In genomic region chr3:150729682-150730360, GRCh38 we compare ENCODE assay signal across 1 cellular context.
TF ChIP-seq lines count a peak whose summit lies in the region.

No MANE protein-coding gene starts in this region.

TF ChIP-seq in K562, 482 proteins besides CTCF, POLR2A, EP300 and RAD21 (continued from another document and continues in another):
- TF ChIP-seq ZNF655 (CRISPR knock-in tag; IDR thresholded peaks at IDR 0.05): no peak
- TF ChIP-seq MTA2 (IDR thresholded peaks at IDR 0.05; ENCODE audit: low read depth): peak; percentile 91
- no peak for TF ChIP-seq ETV1 (tag; conservative IDR thresholded peaks at IDR 0.05; ENCODE audit: low read depth)
- TF ChIP-seq ZNF764 (CRISPR knock-in tag; IDR thresholded peaks at IDR 0.05; ENCODE audit: low read depth): no peak
- no peak for TF ChIP-seq RBFOX2 (IDR thresholded peaks at IDR 0.05; ENCODE audit: low read depth, low read length)
- TF ChIP-seq TARDBP (IDR thresholded peaks at IDR 0.05): no peak
- TF ChIP-seq ZBTB43 (CRISPR knock-in tag; IDR thresholded peaks at IDR 0.05): no peak
- peak; percentile 95 for TF ChIP-seq DPF2 (IDR thresholded peaks at IDR 0.05)
- no peak for TF ChIP-seq BRF2 (IDR thresholded peaks at IDR 0.05; ENCODE audit: borderline replicate concordance, insufficient read depth, insufficient read length)
- no peak for TF ChIP-seq GATAD2B (IDR thresholded peaks at IDR 0.05; ENCODE audit: borderline replicate concordance)
- no peak for TF ChIP-seq E2F3 (CRISPR knock-in tag; IDR thresholded peaks at IDR 0.05)
- TF ChIP-seq KLF16 (IDR thresholded peaks at IDR 0.05): peak; percentile 84
- TF ChIP-seq CC2D1A (IDR thresholded peaks at IDR 0.05): peak; percentile 78
- TF ChIP-seq MTF1 (CRISPR knock-in tag; IDR thresholded peaks at IDR 0.05; ENCODE audit: borderline replicate concordance): no peak
- TF ChIP-seq ZNF395 (CRISPR knock-in tag; IDR thresholded peaks at IDR 0.05): peak; percentile 73; the same call in 1 of the 2 replicates
- TF ChIP-seq EWSR1 (IDR thresholded peaks at IDR 0.05; ENCODE audit: borderline replicate concordance, low read depth, partially characterized antibody): no peak
- peak; percentile 78 for TF ChIP-seq L3MBTL2 (IDR thresholded peaks at IDR 0.05)
- peak; percentile 39; the same call in 1 of the 2 replicates for TF ChIP-seq NFE2 (IDR thresholded peaks at IDR 0.05; ENCODE audit: low read depth)
- TF ChIP-seq HMG20B (CRISPR knock-in tag; IDR thresholded peaks at IDR 0.05): no peak
- no peak for TF ChIP-seq HSF4 (CRISPR knock-in tag; IDR thresholded peaks at IDR 0.05; ENCODE audit: borderline replicate concordance)
- peak; percentile 90 for TF ChIP-seq CBFA2T2 (conservative IDR thresholded peaks at IDR 0.05)
- peak; percentile 48; the same call in 1 of the 2 replicates for TF ChIP-seq CXXC5 (CRISPR knock-in tag; IDR thresholded peaks at IDR 0.05)
- TF ChIP-seq MECOM (CRISPR knock-in tag; IDR thresholded peaks at IDR 0.05): no peak
- TF ChIP-seq PHB2 (IDR thresholded peaks at IDR 0.05; ENCODE audit: low read depth): peak; percentile 75
- TF ChIP-seq ZBTB9 (CRISPR knock-in tag; IDR thresholded peaks at IDR 0.05): no peak
- no peak for TF ChIP-seq POLR3G (IDR thresholded peaks at IDR 0.05; ENCODE audit: extremely low read depth, insufficient read length, insufficient replicate concordance)
- peak; percentile 48; the same call in 1 of the 2 replicates for TF ChIP-seq MGA (IDR thresholded peaks at IDR 0.05)
- TF ChIP-seq BRCA1 (IDR thresholded peaks at IDR 0.05): no peak
- TF ChIP-seq BRCA1 (CRISPR knock-in tag; IDR thresholded peaks at IDR 0.05): no peak
- no peak for TF ChIP-seq HDAC6 (IDR thresholded peaks at IDR 0.05; ENCODE audit: low read depth, low read length)
- TF ChIP-seq TEAD1 (CRISPR knock-in tag; IDR thresholded peaks at IDR 0.05): peak in 1 of 2 experiments; percentile 70; a peak in 1 of 4 replicates
- no peak for TF ChIP-seq SIN3A (IDR thresholded peaks at IDR 0.05; ENCODE audit: borderline replicate concordance in 2 of 2, control insufficient read depth in 1 of 2, low read depth in 2 of 2, low read length in 2 of 2)
- TF ChIP-seq BRD4 (IDR thresholded peaks at IDR 0.05): no peak
